ENCODE assay signal across 9 cellular contexts in genomic region chr6:144585217-144585814, GRCh38.
DNase-seq lines count a peak whose midpoint lies in the region; ATAC-seq and TF ChIP-seq lines count a peak whose summit lies in the region.
"Had no signal": no experiment of that assay in that cellular context is flagged by ENCODE, and none has a peak within 500 bp of the region (broad histone marks: within the 10 kb centered on the region; RNA-seq: fewer than 3 reads in every experiment).

No MANE protein-coding gene starts in this region.

- DNase-seq in Caki2 (ENCODE audit: low read depth) = peak; percentile 26
- DNase-seq in OCI-LY7 (ENCODE audit: low spot score) = peak; percentile 32
- no peak for DNase-seq in dorsolateral prefrontal cortex
- DNase-seq in epidermal melanocyte (ENCODE audit: insufficient read length, low spot score) = no peak
- DNase-seq in stimulated activated naive CD8-positive, alpha-beta T cell treated with anti-CD3 and anti-CD28 coated beads, Interleukin-15, Interleukin-2, amounts not matched to agents 100 U/mL and 50 U/mL, for 24 hours = no peak

- POLR2A ChIA-PET in OCI-LY7 (lab: Charles Lee) = interaction anchor here (0.9 kb wide), 1 partner anchor 11 kb away, joined by 4 read pairs; no protein-coding TSS in a partner anchor

- H3K27me3 Mint-ChIP-seq in nephron (ENCODE audit: low read depth) = no peaks in the 10 kb centered on the region

- H3K27me3 ChIP-seq in HUES48 (ENCODE audit: control insufficient read depth, insufficient read depth, low read length) = no peaks in the 10 kb centered on the region
- peaks cover 0 to 19% (median 0%) of the 10 kb centered on the region in 45 donors for H3K27me3 ChIP-seq in dorsolateral prefrontal cortex
- H3K27me3 ChIP-seq: SJCRH30 had no signal

- peaks cover 12% of the 10 kb centered on the region for H3K36me3 ChIP-seq in HUES48 (ENCODE audit: control insufficient read depth, insufficient read depth, low read length)
- H3K36me3 ChIP-seq in OCI-LY7 (ENCODE audit: insufficient read depth, low read length) = no peaks in the 10 kb centered on the region
- H3K36me3 ChIP-seq: SJCRH30 had no signal

- H3K4me3 Mint-ChIP-seq in nephron = peak overlapping the region in 1 of 3 experiments; percentile 35

- no peak overlapping the region for H2AFZ ChIP-seq in OCI-LY7 (ENCODE audit: low read length)

- no peaks in the 10 kb centered on the region for H3K9me2 ChIP-seq in OCI-LY7 (ENCODE audit: insufficient read depth, low read length)

- no peak for ATAC-seq in stimulated activated naive CD8-positive, alpha-beta T cell treated with anti-CD3 and anti-CD28 coated beads, Interleukin-15, Interleukin-2, amounts not matched to agents 100 U/mL and 50 U/mL, for 24 hours
- no peak for ATAC-seq in HG03196 (IDR thresholded peaks at IDR 0.05; ENCODE audit: unreplicated experiment)

- H3K4me3 ChIP-seq in HUES48 (ENCODE audit: low read depth, low read length) = peak overlapping the region; percentile 54
- H3K4me3 ChIP-seq in OCI-LY7 (ENCODE audit: low read depth, low read length, poor library complexity, severe bottlenecking) = no peak overlapping the region
- peak overlapping the region in 42 of 59 donors; percentile 1 to 66 (median 46) for H3K4me3 ChIP-seq in dorsolateral prefrontal cortex
- H3K4me3 ChIP-seq: SJCRH30 had no signal

- H3K9ac ChIP-seq in HUES48 (ENCODE audit: low read depth, low read length) = no peak overlapping the region

- H3K9me3 Mint-ChIP-seq in nephron = no peaks in the 10 kb centered on the region

- peaks cover 6% of the 10 kb centered on the region; the same call in 1 of the 2 replicates for H4K20me1 ChIP-seq in OCI-LY7 (ENCODE audit: insufficient read depth, low read length)

- no TSS peak for BruUV-seq in OCI-LY7 (replicated peaks; lab: Mats Ljungman, UMichigan)

- no peak overlapping the region for H3K4me2 ChIP-seq in OCI-LY7 (ENCODE audit: low read length)

- H3K79me2 ChIP-seq in OCI-LY7 (ENCODE audit: insufficient read depth, low read depth, low read length) = no peaks in the 10 kb centered on the region

- CTCF ChIA-PET in OCI-LY7 (lab: Charles Lee; ENCODE audit: unreplicated experiment) = no interaction called here

- peaks cover 31% of the 10 kb centered on the region for H3K4me1 Mint-ChIP-seq in nephron

- TF ChIP-seq CTCF in OCI-LY7 (conservative IDR thresholded peaks at IDR 0.05; ENCODE audit: low read length) (peak; percentile 88), dorsolateral prefrontal cortex (IDR thresholded peaks at IDR 0.05 in 54 of 56, conservative IDR thresholded peaks at IDR 0.05 in 2 of 56; ENCODE audit: low read depth in 1 of 56, partially characterized antibody in 56 of 56) (peak; percentile 45 to 84 (median 72)), nephron (IDR thresholded peaks at IDR 0.05; ENCODE audit: unreplicated experiment in 3 of 3) (peak; percentile 74 to 94 (median 81))

- intact Hi-C loops in OCI-LY7 (cut with micrococcal nuclease; ENCODE audit: unreplicated experiment) (loop anchor here (2.0 to 10.0 kb wide), 4 partner anchors 345 to 1119 kb away; no protein-coding TSS in a partner anchor), dorsolateral prefrontal cortex (cut with DNase I) (loop anchor here (5.0 to 10.0 kb wide), 2 partner anchors 249 to 1047 kb away; no protein-coding TSS in a partner anchor)

- H3K4me1 ChIP-seq in HUES48 (ENCODE audit: control insufficient read depth, insufficient read depth, low read length) (peaks cover 48% of the 10 kb centered on the region), OCI-LY7 (ENCODE audit: insufficient read depth, low read length, poor library complexity, severe bottlenecking) (peaks cover 16% of the 10 kb centered on the region)
- H3K4me1 ChIP-seq: SJCRH30 had no signal

- in situ Hi-C loops in Caki2 (cut with HindIII; ENCODE audit: low pct_unique_long_range_greater_than_20kb, low sequenced_read_pairs) = no loop called here

- no peaks in the 10 kb centered on the region for H3K9me3 ChIP-seq in HUES48 (ENCODE audit: control insufficient read depth, insufficient read depth, low read length)
- no peaks in the 10 kb centered on the region for H3K9me3 ChIP-seq in OCI-LY7 (ENCODE audit: low read length)
- H3K9me3 ChIP-seq: SJCRH30 had no signal

- H3K36me3 Mint-ChIP-seq in nephron (ENCODE audit: low read depth) = no peaks in the 10 kb centered on the region

- H3K27ac Mint-ChIP-seq in nephron = no peak overlapping the region

- H3K27ac ChIP-seq in HUES48 (ENCODE audit: low read depth, low read length) (no peak overlapping the region), OCI-LY7 (ENCODE audit: low read depth, low read length, poor library complexity, severe bottlenecking) (no peak overlapping the region), dorsolateral prefrontal cortex (peak overlapping the region in 1 of 59 donors; percentile 24)
- H3K27ac ChIP-seq: SJCRH30 had no signal

Comparison
In these comparisons a context has a peak if more than half of its experiments do, and no peak if none do; other contexts are left out.
1. DNase-seq: peak in Caki2 (single experiment) and OCI-LY7 (single experiment); none in dorsolateral prefrontal cortex (0 of 10), epidermal melanocyte (single experiment) and stimulated activated naive CD8-positive, alpha-beta T cell treated with anti-CD3 and anti-CD28 coated beads, Interleukin-15, Interleukin-2, amounts not matched to agents 100 U/mL and 50 U/mL, for 24 hours (single experiment).
2. Peak in every context shown above with its lines, with median percentiles within 50 percentile points of each other: CTCF ChIP-seq.